In genomic region chr2:64989982-64990614, GRCh38 we compare ENCODE assay signal across 8 cellular contexts. TPM values are rescaled to one million over a fixed set of nuclear protein-coding genes. Genes with fewer than 3 reads are reported as not detected.
DNase-seq lines count a peak whose midpoint lies in the region; ATAC-seq, FAIRE-seq and TF ChIP-seq lines count a peak whose summit lies in the region.

No MANE protein-coding gene starts in this region.

- peak; percentile 72 for FAIRE-seq in GM19239 (lab: Jason Lieb, UNC)

- H3K27me3 Mint-ChIP-seq in CD14-positive monocyte (ENCODE audit: low read depth in 3 of 3) = peaks cover 0 to 1% (median 0%) of the 10 kb centered on the region in 3 donors

- peak overlapping the region in 2 of 7 donors; percentile 71 to 73 for H3K27ac Mint-ChIP-seq in CD14-positive monocyte

- H3K9me3 ChIP-seq in esophagus squamous epithelium (no peaks in the 10 kb centered on the region), prostate gland (no peaks in the 10 kb centered on the region)

- ATAC-seq in HG02938 (IDR thresholded peaks at IDR 0.05; ENCODE audit: unreplicated experiment) = no peak

- WGBS in esophagus squamous epithelium, 2 donors = 7 to 25% methylated on average over 21 to 28 of the region's 35 CpGs
- 17% methylated on average over 35 of the region's 35 CpGs for WGBS in prostate gland

- peaks cover 59% of the 10 kb centered on the region for H3K4me1 Mint-ChIP-seq in CD14-positive monocyte

- intact Hi-C loops in CD14-positive monocyte (cut with micrococcal nuclease) (loop anchor here (2.0 to 10.0 kb wide), 4 partner anchors 47 to 75 kb away; no protein-coding TSS in a partner anchor), esophagus squamous epithelium (cut with DNase I) (no loop called here), prostate gland (cut with DNase I) (loop anchor here (5.0 kb wide), 1 partner anchor 137 kb away; no protein-coding TSS in a partner anchor)

- H3K36me3 ChIP-seq in esophagus squamous epithelium (no peaks in the 10 kb centered on the region), prostate gland (no peaks in the 10 kb centered on the region)

- H3K4me3 Mint-ChIP-seq in CD14-positive monocyte = peak overlapping the region; percentile 93 to 94

- H3K4me1 ChIP-seq in esophagus squamous epithelium (peaks cover 15 to 86% (median 41%) of the 10 kb centered on the region in 3 donors), prostate gland (replicated peaks) (no peaks in the 10 kb centered on the region)

- TF ChIP-seq POLR2A in esophagus squamous epithelium (IDR thresholded peaks at IDR 0.05) = no peak
- TF ChIP-seq POLR2A in prostate gland (IDR thresholded peaks at IDR 0.05) = no peak

- in situ Hi-C loops in SK-MEL-5 (cut with HindIII; ENCODE audit: low pct_unique_long_range_greater_than_20kb, low sequenced_read_pairs) = no loop called here

- peak overlapping the region; percentile 84 to 97 (median 91) for H3K27ac ChIP-seq in esophagus squamous epithelium
- peak overlapping the region; percentile 93 to 94 for H3K27ac ChIP-seq in prostate gland

- H3K9me3 Mint-ChIP-seq in CD14-positive monocyte = peaks cover 0 to 2% (median 0%) of the 10 kb centered on the region in 7 donors

- no peak for TF ChIP-seq CTCF in CD14-positive monocyte (IDR thresholded peaks at IDR 0.05)
- no peak for TF ChIP-seq CTCF in esophagus squamous epithelium (IDR thresholded peaks at IDR 0.05)
- TF ChIP-seq CTCF in prostate gland (IDR thresholded peaks at IDR 0.05) = no peak

- H3K36me3 Mint-ChIP-seq in CD14-positive monocyte = peaks cover 0 to 6% of the 10 kb centered on the region in 2 donors

- H3K4me3 ChIP-seq in esophagus squamous epithelium = peak overlapping the region; percentile 70 to 85 (median 76)
- peak overlapping the region; percentile 65 to 68 for H3K4me3 ChIP-seq in prostate gland

- DNase-seq in CD14-positive monocyte (ENCODE audit: low spot score) (no peak), GM19239 (ENCODE audit: insufficient read length, low spot score) (no peak), SK-MEL-5 (ENCODE audit: low read depth, low spot score) (peak; percentile 61), esophagus squamous epithelium (lab: John Stamatoyannopoulos, UW) (no peak), prostate gland (ENCODE audit: low spot score) (no peak), DMS153 (lab: John Stamatoyannopoulos, UW) (no peak), 8988T (no peak)

- H3K27me3 ChIP-seq in esophagus squamous epithelium (peaks cover 0 to 4% (median 0%) of the 10 kb centered on the region in 4 donors), prostate gland (replicated peaks; ENCODE audit: insufficient read depth) (no peaks in the 10 kb centered on the region)

RNA-seq across cellular contexts. Expression of gene SLC1A4, which starts 0.9 kb away (rescaled TPM):
- 1 to 10 TPM; 4.4 to 4.5 TPM for polyA plus RNA-seq in CD14-positive monocyte
- total RNA-seq in SK-MEL-5 (2014; rRNA removed; shearing (Covaris generic)) = 704 and 722 TPM in 2 replicates
- 500 and 630 TPM in 2 replicates for polyA plus RNA-seq in SK-MEL-5 (2015; cell fraction: cytosol; rRNA removed)
- 290 and 296 TPM in 2 replicates for polyA plus RNA-seq in SK-MEL-5 (2015; cell fraction: nucleus; rRNA removed)
- total RNA-seq in esophagus squamous epithelium = 10 to 100 TPM; 12.8 to 28.1 (median 14.3) TPM
- 10 to 100 TPM; 21.2 to 33.2 TPM for total RNA-seq in prostate gland

Comparison
In these comparisons a context has a peak if more than half of its experiments do, and no peak if none do; other contexts are left out.
1. RNA of gene SLC1A4, which starts 0.9 kb away (total RNA-seq): 704 to 722 TPM in SK-MEL-5; 21.2 to 33.2 TPM in prostate gland and 12.8 to 28.1 TPM in esophagus squamous epithelium; every median in the first group is over 10 times any median in the second.